Comparison of ENCODE assay signal across 21 cellular contexts in the genomic region with DNA sequence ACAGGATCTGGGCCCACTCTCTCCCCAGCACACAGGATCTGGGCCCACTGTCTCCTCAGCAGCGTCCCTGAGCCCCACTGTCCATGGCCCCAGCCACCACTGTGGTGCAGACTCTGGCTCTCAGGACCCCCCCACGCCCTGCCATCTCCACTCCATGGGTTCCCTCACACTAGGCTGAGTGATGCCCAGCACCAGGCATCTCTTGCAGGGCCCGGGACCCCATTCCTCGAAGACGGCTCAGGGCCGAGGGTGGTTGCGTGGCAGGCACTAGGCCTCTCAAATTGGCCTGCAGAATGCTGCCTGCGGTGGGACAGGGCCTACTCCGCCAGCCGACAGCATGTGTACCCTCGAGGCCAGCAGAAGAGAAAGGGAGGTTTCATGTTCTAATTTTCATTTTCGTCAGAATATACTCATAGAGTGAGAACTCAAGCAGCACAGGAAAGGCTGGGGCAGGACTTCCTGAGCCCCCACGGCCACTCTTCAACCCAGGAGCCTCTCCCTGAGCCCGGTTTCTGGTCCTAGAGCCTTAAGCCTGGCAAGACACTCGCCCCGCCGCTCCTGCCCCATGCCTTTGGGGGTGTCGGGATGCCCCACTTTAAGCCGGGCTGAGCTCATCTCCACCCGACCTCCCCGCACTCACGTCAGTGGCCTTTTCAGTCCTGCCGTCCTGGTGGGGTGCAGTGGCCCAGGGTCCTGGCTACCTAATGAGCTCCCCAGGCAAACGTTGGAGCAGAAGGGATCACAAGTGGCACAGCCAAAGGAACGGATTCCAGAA. TPM values are rescaled to one million over a fixed set of nuclear protein-coding genes. Genes with fewer than 3 reads are reported as not detected.
A peak's percentile ranks its signal among the peaks of the same experiment; 100 is the strongest.
DNase-seq lines count a peak whose midpoint lies in the region; FAIRE-seq and TF ChIP-seq lines count a peak whose summit lies in the region.
"Had no signal": no experiment of that assay in that cellular context is flagged by ENCODE, and none has a peak within 500 bp of the region (broad histone marks: within the 10 kb centered on the region; RNA-seq: fewer than 3 reads in every experiment).

No MANE protein-coding gene starts in this region.

- no peak overlapping the region for H2AFZ ChIP-seq in neuronal stem cell (ENCODE audit: low read length)
- no peak overlapping the region for H2AFZ ChIP-seq in GM23248

- peaks cover 5% of the 10 kb centered on the region for H3K79me1 ChIP-seq in neuronal stem cell (ENCODE audit: low read depth, low read length)

- H3F3A ChIP-seq in GM23248 (ENCODE audit: insufficient read depth) = no peaks in the 10 kb centered on the region

- H3K27ac ChIP-seq in A673 (ENCODE audit: low read depth, low read length, poor library complexity, severe bottlenecking) = peak overlapping the region; percentile 35
- H3K27ac ChIP-seq in BLaER1 treated with 17β-estradiol and CSF1 and Interleukin-3, amounts not matched to agents 10 nM and 100 nM = peak overlapping the region in 4 of 11 experiments; percentile 3 to 35 (median 22); a peak in 3 of 22 replicates
- no peak overlapping the region for H3K27ac ChIP-seq in kidney (ENCODE audit: low read depth in 2 of 2, low read length in 2 of 2)
- H3K27ac ChIP-seq in neuronal stem cell (replicated peaks; ENCODE audit: low read length) = no peak overlapping the region
- no peak overlapping the region for H3K27ac ChIP-seq in GM23248
- H3K27ac ChIP-seq: C4-2B had no signal

- H3K36me3 ChIP-seq in A673 (ENCODE audit: insufficient read depth, low read length, poor library complexity, severe bottlenecking) (no peaks in the 10 kb centered on the region), kidney (ENCODE audit: control insufficient read depth in 1 of 2, insufficient read depth in 2 of 2, low read length in 2 of 2) (no peaks in the 10 kb centered on the region), neuronal stem cell (replicated peaks in 1 of 2; ENCODE audit: control insufficient read depth in 2 of 2, insufficient read depth in 2 of 2, low read length in 2 of 2) (no peaks in the 10 kb centered on the region), GM23248 (ENCODE audit: low read depth) (no peaks in the 10 kb centered on the region)
- H3K36me3 ChIP-seq in BLaER1 treated with 17β-estradiol and CSF1 and Interleukin-3, amounts not matched to agents 10 nM and 100 nM = no peaks in the 10 kb centered on the region

- POLR2A ChIA-PET in A673 (lab: Charles Lee; ENCODE audit: low non-redundant PET) = no interaction called here

- no peaks in the 10 kb centered on the region for H3K9me2 ChIP-seq in GM23248 (ENCODE audit: insufficient read depth)

- H3K4me1 ChIP-seq in A673 (ENCODE audit: insufficient read depth, low read length, poor library complexity, severe bottlenecking) (peaks cover 19% of the 10 kb centered on the region), kidney (ENCODE audit: control insufficient read depth in 1 of 2, insufficient read depth in 1 of 2, low read depth in 1 of 2, low read length in 2 of 2) (peaks cover 0 to 2% of the 10 kb centered on the region in 2 donors), neuronal stem cell (ENCODE audit: control insufficient read depth in 2 of 2, insufficient read depth in 1 of 2, low read depth in 1 of 2, low read length in 2 of 2) (peaks cover 14 to 18% of the 10 kb centered on the region in 2 donors), GM23248 (ENCODE audit: insufficient read depth) (no peaks in the 10 kb centered on the region)
- H3K4me1 ChIP-seq in BLaER1 treated with 17β-estradiol and CSF1 and Interleukin-3, amounts not matched to agents 10 nM and 100 nM = peaks cover 56 to 92% (median 87%) of the 10 kb centered on the region in 10 experiments

- H2BK12ac ChIP-seq in neuronal stem cell (ENCODE audit: low read length) = peak overlapping the region; percentile 84

- H3K14ac ChIP-seq in neuronal stem cell (ENCODE audit: low read length) = peak overlapping the region; percentile 56

- H2AK5ac ChIP-seq in neuronal stem cell (ENCODE audit: low read depth, low read length) = peak overlapping the region; percentile 84

- intact Hi-C loops in A673 (cut with micrococcal nuclease; ENCODE audit: unreplicated experiment) (no loop called here), kidney (cut with DNase I) (no loop called here)

- H3K4me3 ChIP-seq in A673 (ENCODE audit: low read depth, low read length, poor library complexity, severe bottlenecking) = no peak overlapping the region
- no peak overlapping the region for H3K4me3 ChIP-seq in BLaER1 treated with 17β-estradiol and CSF1 and Interleukin-3, amounts not matched to agents 10 nM and 100 nM
- H3K4me3 ChIP-seq in kidney (ENCODE audit: low read length in 2 of 2) = no peak overlapping the region
- no peak overlapping the region for H3K4me3 ChIP-seq in neuronal stem cell (ENCODE audit: low read length in 2 of 2)
- H3K4me3 ChIP-seq in GM23248 = no peak overlapping the region

- H3K9ac ChIP-seq in BLaER1 treated with 17β-estradiol and CSF1 and Interleukin-3, amounts not matched to agents 10 nM and 100 nM = 0 out of 22 replicates have a peak overlapping the region, but pooled peaks of 1 of the 11 experiments have one; percentile 14
- H3K9ac ChIP-seq in kidney (ENCODE audit: low read length in 2 of 2) = no peak overlapping the region
- H3K9ac ChIP-seq in neuronal stem cell (ENCODE audit: low read depth, low read length, poor library complexity) = peak overlapping the region; percentile 70
- no peak overlapping the region for H3K9ac ChIP-seq in GM23248

- H3K9me3 ChIP-seq in A673 (ENCODE audit: low read depth, low read length, poor library complexity, severe bottlenecking) = no peaks in the 10 kb centered on the region
- peaks cover 0 to 9% (median 0%) of the 10 kb centered on the region in 11 experiments; a peak in 3 of 22 replicates for H3K9me3 ChIP-seq in BLaER1 treated with 17β-estradiol and CSF1 and Interleukin-3, amounts not matched to agents 10 nM and 100 nM (replicated peaks in 1 of 11)
- no peaks in the 10 kb centered on the region for H3K9me3 ChIP-seq in kidney (ENCODE audit: control insufficient read depth in 1 of 2, low read length in 2 of 2)
- H3K9me3 ChIP-seq in neuronal stem cell (replicated peaks in 1 of 2; ENCODE audit: control insufficient read depth in 2 of 2, insufficient read depth in 1 of 2, low read depth in 1 of 2, low read length in 2 of 2) = peaks cover 7 to 11% of the 10 kb centered on the region in 2 donors
- no peaks in the 10 kb centered on the region for H3K9me3 ChIP-seq in GM23248 (ENCODE audit: low read depth)

- no peak overlapping the region for H2BK5ac ChIP-seq in neuronal stem cell (ENCODE audit: low read length)

- no peaks in the 10 kb centered on the region for H3K79me2 ChIP-seq in GM23248 (ENCODE audit: insufficient read depth)

- no peak overlapping the region for H4K8ac ChIP-seq in neuronal stem cell (ENCODE audit: low read depth, low read length)

- FAIRE-seq in kidney (lab: Jason Lieb, UNC) = no peak
- FAIRE-seq: D721Med, GM18507 had no signal

- no peak for TF ChIP-seq CTCF in A673 (conservative IDR thresholded peaks at IDR 0.05; ENCODE audit: low read depth, low read length)
- TF ChIP-seq CTCF in kidney (IDR thresholded peaks at IDR 0.05; ENCODE audit: borderline replicate concordance, extremely low read depth, insufficient read depth) = no peak

- H3K23ac ChIP-seq in neuronal stem cell (ENCODE audit: low read depth, low read length, poor library complexity) = no peak overlapping the region

- H3K4me2 ChIP-seq in BLaER1 treated with 17β-estradiol and CSF1 and Interleukin-3, amounts not matched to agents 10 nM and 100 nM = peak overlapping the region in 6 of 11 experiments; percentile 16 to 51 (median 36); a peak in 10 of 22 replicates
- no peak overlapping the region for H3K4me2 ChIP-seq in neuronal stem cell (ENCODE audit: insufficient read depth, low read length, poor library complexity, severe bottlenecking)
- no peak overlapping the region for H3K4me2 ChIP-seq in GM23248 (ENCODE audit: unreplicated experiment)

- H3K27me3 ChIP-seq in A673 (replicated peaks; ENCODE audit: insufficient read depth, low read depth, low read length, poor library complexity) (no peaks in the 10 kb centered on the region), neuronal stem cell (ENCODE audit: control insufficient read depth in 3 of 3, insufficient read depth in 3 of 3, low read depth in 1 of 3, low read length in 3 of 3) (no peaks in the 10 kb centered on the region), GM23248 (replicated peaks; ENCODE audit: insufficient read depth) (no peaks in the 10 kb centered on the region)
- H3K27me3 ChIP-seq in BLaER1 treated with 17β-estradiol and CSF1 and Interleukin-3, amounts not matched to agents 10 nM and 100 nM = no peaks in the 10 kb centered on the region

- in situ Hi-C loops in GM23248 (cut with MboI) = no loop called here
- in situ Hi-C loops in ACHN (cut with HindIII; ENCODE audit: low pct_ligation_motif_present, low pct_unique_long_range_greater_than_20kb, low sequenced_read_pairs) = no loop called here

- H2BK120ac ChIP-seq in neuronal stem cell (ENCODE audit: low read depth, low read length) = no peak overlapping the region

- peak overlapping the region; percentile 76 for H3K18ac ChIP-seq in neuronal stem cell (ENCODE audit: low read length)

- peak overlapping the region; percentile 84 for H3K4ac ChIP-seq in neuronal stem cell (ENCODE audit: low read length)

- no peaks in the 10 kb centered on the region for H4K20me1 ChIP-seq in BLaER1 treated with 17β-estradiol and CSF1 and Interleukin-3, amounts not matched to agents 10 nM and 100 nM
- H4K20me1 ChIP-seq in GM23248 (ENCODE audit: insufficient read depth) = no peaks in the 10 kb centered on the region

- no TSS peak for BruUV-seq in A673 (replicated peaks; lab: Mats Ljungman, UMichigan)

- CTCF ChIA-PET in A673 (lab: Charles Lee) = no interaction called here

- no CpG with 5 or more reads among the region's 25 CpGs for WGBS in neuronal stem cell (ENCODE audit: extremely low coverage in 2 of 2, insufficient read length in 2 of 2, insufficient replicate concordance in 1 of 2), 2 donors
- 78 to 82% methylated on average over 25 of the region's 25 CpGs for WGBS in GM23248 (ENCODE audit: low coverage in 1 of 2, low lambda C conversion rate in 2 of 2, missing lambda C conversion rate in 2 of 2), 2 experiments

- no peak overlapping the region for H4K91ac ChIP-seq in neuronal stem cell (ENCODE audit: low read depth, low read length, poor library complexity)

- peak overlapping the region; percentile 81 for H2BK15ac ChIP-seq in neuronal stem cell (ENCODE audit: low read length)

- DNase-seq in A673 (ENCODE audit: low spot score) (no peak), kidney (peak; percentile 62), neuronal stem cell (ENCODE audit: low spot score) (no peak), ecto neural progenitor cell (ENCODE audit: low spot score) (no peak), GM23248 (no peak), ACHN (no peak)
- DNase-seq: DMS53, GDM1, IMR-90, Karpas-422, MV-4-11, NCI-H1694 treated with DMSO at 0.1 percent for 48 hours, NCI-H2081 treated with DMSO at 0.1 percent for 48 hours, NCI-H446, NCI-H526, OCI-M1, Right ventricle myocardium superior had no signal

RNA-seq across cellular contexts. Expression of a gene that starts 44.0 kb away (rescaled TPM):
- total RNA-seq in A673 (2021) = 18.6 and 21.2 TPM in 2 replicates
- total RNA-seq in kidney = 24.3 TPM
- 12.9 TPM for polyA plus RNA-seq in kidney (ENCODE audit: insufficient read depth, low read depth, low replicate concordance)
- 2.1 TPM for polyA plus RNA-seq in neuronal stem cell (2013, experiment 1 of 2)
- 2.0 TPM for polyA plus RNA-seq in neuronal stem cell (2013, experiment 2 of 2)
- 2.4 and 5.8 TPM in 2 replicates for total RNA-seq in GM23248 (2014; rRNA removed; shearing (Covaris generic))
- 0.66 TPM in 2 replicates for polyA plus RNA-seq in GM23248 (2016; fragmentation: Nextera tagmentation; extraction: Ambion mirVana)

Comparison
In these comparisons a context has a peak if more than half of its experiments do, and no peak if none do; other contexts are left out.
1. H3K4me2 ChIP-seq: peak in BLaER1 treated with 17β-estradiol and CSF1 and Interleukin-3, amounts not matched to agents 10 nM and 100 nM (6 of 11); none in neuronal stem cell (single experiment) and GM23248 (single experiment).